Comparison of ENCODE assay signal across 13 cellular contexts in the genomic region with DNA sequence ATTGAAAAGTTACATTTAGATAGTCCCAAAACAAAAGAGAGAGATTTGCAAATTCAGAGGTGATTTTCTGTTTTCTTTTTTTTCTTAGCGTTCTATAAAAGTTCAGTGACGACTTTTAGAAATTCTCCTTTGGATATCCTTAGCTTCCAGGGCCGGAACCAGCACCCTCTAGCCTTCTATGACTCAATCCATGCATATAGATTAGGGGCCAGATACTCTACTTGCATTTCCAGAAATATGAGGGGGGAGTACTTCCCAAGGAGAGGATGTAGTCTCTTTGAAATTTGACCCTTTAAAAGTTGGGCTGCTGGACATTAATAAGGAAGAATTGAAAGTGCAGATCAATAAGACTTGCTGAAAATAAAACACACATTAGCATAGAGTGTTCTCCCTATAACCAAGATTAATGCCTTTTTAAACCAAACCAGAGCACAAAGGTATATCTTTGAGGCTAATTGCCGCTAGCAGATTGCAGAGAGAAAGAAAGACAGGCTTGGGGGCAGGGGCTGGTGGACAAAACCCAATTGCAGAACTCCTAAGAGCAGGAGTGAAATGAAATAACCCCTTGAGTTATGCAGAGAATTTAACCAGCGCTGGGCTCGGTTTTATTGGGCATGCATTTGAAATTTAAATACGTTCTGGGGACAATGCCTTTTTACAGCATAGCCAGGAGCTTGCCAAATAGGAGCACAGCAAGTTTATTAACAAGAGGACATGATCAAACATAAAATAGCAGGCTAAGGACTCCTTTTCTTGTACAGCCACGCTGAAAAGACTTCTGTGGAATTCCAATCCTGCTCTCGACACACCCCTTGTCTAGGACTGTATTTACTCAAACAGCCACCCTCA.
DNase-seq lines count a peak whose midpoint lies in the region; ATAC-seq and TF ChIP-seq lines count a peak whose summit lies in the region.
"Had no signal": no experiment of that assay in that cellular context is flagged by ENCODE, and none has a peak within 500 bp of the region (broad histone marks: within the 10 kb centered on the region; RNA-seq: fewer than 3 reads in every experiment).

No MANE protein-coding gene starts in this region.

- no peaks in the 10 kb centered on the region for H3K79me2 ChIP-seq in osteoblast (ENCODE audit: insufficient read depth, low read length)

- no peaks in the 10 kb centered on the region for H4K20me1 ChIP-seq in osteoblast (ENCODE audit: insufficient read depth, low read length)

- TF ChIP-seq CTCF in epithelial cell of esophagus (IDR thresholded peaks at IDR 0.05; ENCODE audit: insufficient read depth, low read depth, low read length, missing control alignments), result no peak
- TF ChIP-seq CTCF in osteoblast (IDR thresholded peaks at IDR 0.05; ENCODE audit: extremely low read depth, low read depth, low read length), result no peak

- H3K4me1 ChIP-seq in NT2/D1 (ENCODE audit: insufficient read depth, insufficient read length), result peaks cover 5% of the 10 kb centered on the region
- H3K4me1 ChIP-seq in neuronal stem cell (ENCODE audit: control insufficient read depth in 2 of 2, insufficient read depth in 1 of 2, low read depth in 1 of 2, low read length in 2 of 2), result peaks cover 11 to 20% of the 10 kb centered on the region in 2 donors
- H3K4me1 ChIP-seq in osteoblast (ENCODE audit: insufficient read depth, low read length), result no peaks in the 10 kb centered on the region
- H3K4me1 ChIP-seq: Peyer's patch had no signal

- H3K4me2 ChIP-seq in neuronal stem cell (ENCODE audit: insufficient read depth, low read length, poor library complexity, severe bottlenecking) (peak overlapping the region; percentile 35), osteoblast (ENCODE audit: insufficient read depth, low read length) (no peak overlapping the region)

- H2BK15ac ChIP-seq in neuronal stem cell (ENCODE audit: low read length), result no peak overlapping the region

- H3K4me3 ChIP-seq in NT2/D1 (ENCODE audit: insufficient read length, low read depth), result no peak overlapping the region
- no peak overlapping the region for H3K4me3 ChIP-seq in epithelial cell of esophagus (ENCODE audit: low read length)
- H3K4me3 ChIP-seq in neuronal stem cell (ENCODE audit: low read length in 2 of 2), result peak overlapping the region in 1 of 2 donors; percentile 1
- no peak overlapping the region for H3K4me3 ChIP-seq in osteoblast (ENCODE audit: insufficient read depth, low read length)
- H3K4me3 ChIP-seq: GM23248, Peyer's patch, skin epidermis had no signal

- no peak overlapping the region for H2BK12ac ChIP-seq in neuronal stem cell (ENCODE audit: low read length)

- no peak overlapping the region for H2AK5ac ChIP-seq in neuronal stem cell (ENCODE audit: low read depth, low read length)

- no peak overlapping the region for H3K14ac ChIP-seq in neuronal stem cell (ENCODE audit: low read length)

- no peaks in the 10 kb centered on the region for H3K36me3 ChIP-seq in NT2/D1 (ENCODE audit: insufficient read depth, insufficient read length, low read length)
- no peaks in the 10 kb centered on the region for H3K36me3 ChIP-seq in neuronal stem cell (replicated peaks in 1 of 2; ENCODE audit: control insufficient read depth in 2 of 2, insufficient read depth in 2 of 2, low read length in 2 of 2)
- H3K36me3 ChIP-seq in osteoblast (ENCODE audit: insufficient read depth, low read length), result no peaks in the 10 kb centered on the region
- H3K36me3 ChIP-seq: Peyer's patch had no signal

- no peak for ATAC-seq in GM21786 (IDR thresholded peaks at IDR 0.05; ENCODE audit: unreplicated experiment)

- H3K9ac ChIP-seq in NT2/D1 (ENCODE audit: insufficient read length, low read depth), result peak overlapping the region; percentile 51
- no peak overlapping the region for H3K9ac ChIP-seq in neuronal stem cell (ENCODE audit: low read depth, low read length, poor library complexity)
- H3K9ac ChIP-seq: GM23248 had no signal

- no peak overlapping the region for H2BK5ac ChIP-seq in neuronal stem cell (ENCODE audit: low read length)

- H2AFZ ChIP-seq in neuronal stem cell (ENCODE audit: low read length) (peak overlapping the region; percentile 76), osteoblast (ENCODE audit: low read length) (no peak overlapping the region)
- H2AFZ ChIP-seq: GM23248 had no signal

- H3K27ac ChIP-seq in neuronal stem cell (replicated peaks; ENCODE audit: low read length) (peak overlapping the region; percentile 73), osteoblast (ENCODE audit: low read depth, low read length) (no peak overlapping the region)
- H3K27ac ChIP-seq: GM23248, Peyer's patch, skin epidermis had no signal

- H4K91ac ChIP-seq in neuronal stem cell (ENCODE audit: low read depth, low read length, poor library complexity), result no peak overlapping the region

- no peak overlapping the region for H3K23ac ChIP-seq in neuronal stem cell (ENCODE audit: low read depth, low read length, poor library complexity)

- H3K4ac ChIP-seq in neuronal stem cell (ENCODE audit: low read length), result no peak overlapping the region

- H3K18ac ChIP-seq in neuronal stem cell (ENCODE audit: low read length), result no peak overlapping the region

- no peak overlapping the region for H4K8ac ChIP-seq in neuronal stem cell (ENCODE audit: low read depth, low read length)

- DNase-seq in EL, result peak; percentile 49
- DNase-seq in NT2/D1 (ENCODE audit: low read depth, low spot score), result no peak
- peak; percentile 63 for DNase-seq in epithelial cell of esophagus (ENCODE audit: low read depth)
- peak; percentile 48 for DNase-seq in neuronal stem cell (ENCODE audit: low spot score)
- no peak for DNase-seq in osteoblast (ENCODE audit: insufficient read length, low spot score, missing footprints)
- DNase-seq in activated CD4-positive, CD25-positive, alpha-beta regulatory T cell treated with anti-CD3 and anti-CD28 coated beads, Interleukin-2, amount 50 U/mL, for 72 hours, result no peak
- no peak for DNase-seq in middle frontal gyrus (ENCODE audit: extremely low spot score, low spot score)
- DNase-seq: activated naive CD8-positive, alpha-beta T cell treated with anti-CD3 and anti-CD28 coated beads for 36 hours; GM23248; NCI-H1436; Peyer's patch had no signal

- H3K9me3 ChIP-seq in NT2/D1 (ENCODE audit: insufficient read depth, low read length) (no peaks in the 10 kb centered on the region), neuronal stem cell (replicated peaks in 1 of 2; ENCODE audit: control insufficient read depth in 2 of 2, insufficient read depth in 1 of 2, low read depth in 1 of 2, low read length in 2 of 2) (no peaks in the 10 kb centered on the region), osteoblast (ENCODE audit: low read depth, low read length) (no peaks in the 10 kb centered on the region)
- H3K9me3 ChIP-seq: Peyer's patch had no signal

- no CpG with 5 or more reads among the region's 9 CpGs for WGBS in neuronal stem cell (ENCODE audit: extremely low coverage in 2 of 2, insufficient read length in 2 of 2, insufficient replicate concordance in 1 of 2), 2 donors

- H3K79me1 ChIP-seq in neuronal stem cell (ENCODE audit: low read depth, low read length), result no peaks in the 10 kb centered on the region

- H2BK120ac ChIP-seq in neuronal stem cell (ENCODE audit: low read depth, low read length), result no peak overlapping the region

- H3K27me3 ChIP-seq in NT2/D1 (ENCODE audit: insufficient read depth, insufficient read length), result no peaks in the 10 kb centered on the region
- no peaks in the 10 kb centered on the region for H3K27me3 ChIP-seq in neuronal stem cell (ENCODE audit: control insufficient read depth in 3 of 3, insufficient read depth in 3 of 3, low read depth in 1 of 3, low read length in 3 of 3)
- H3K27me3 ChIP-seq in osteoblast (ENCODE audit: insufficient read depth, low read length), result no peaks in the 10 kb centered on the region
- H3K27me3 ChIP-seq: Peyer's patch had no signal

Comparison
In these comparisons a context has a peak if more than half of its experiments do, and no peak if none do; other contexts are left out.
1. DNase-seq: peak in EL (single experiment), epithelial cell of esophagus (single experiment) and neuronal stem cell (single experiment); none in NT2/D1 (single experiment), osteoblast (single experiment), activated CD4-positive, CD25-positive, alpha-beta regulatory T cell treated with anti-CD3 and anti-CD28 coated beads, Interleukin-2, amount 50 U/mL, for 72 hours (single experiment) and middle frontal gyrus (single experiment).